Comparison of ENCODE assay signal across 9 cellular contexts in genomic region chr20:11691766-11692165, GRCh38.
"Had no signal": no experiment of that assay in that cellular context is flagged by ENCODE, and none has a peak within 500 bp of the region (broad histone marks: within the 10 kb centered on the region; RNA-seq: fewer than 3 reads in every experiment).

No MANE protein-coding gene starts in this region.

- H3K9me3 Mint-ChIP-seq: GM23338, H9 had no signal

- H3K36me3 Mint-ChIP-seq: IgD-negative memory B cell had no signal

- H3K27me3 Mint-ChIP-seq: IgD-negative memory B cell had no signal

- H3K4me3 Mint-ChIP-seq: GM23338, H9, IgD-negative memory B cell had no signal

- H2AFZ ChIP-seq: GM23338 had no signal

- H3K4me3 ChIP-seq: GM23338 had no signal

- H3K27ac Mint-ChIP-seq: GM23338, H9, IgD-negative memory B cell had no signal

- DNase-seq: H9, HCEC 1CT, KBM-7 had no signal

- H3K4me1 Mint-ChIP-seq: IgD-negative memory B cell had no signal

- H3K27ac ChIP-seq: HL-60 had no signal

- ATAC-seq: GM23338, HepG2 had no signal

- FAIRE-seq: H1, H54, HepG2 had no signal

- H3K4me2 ChIP-seq: GM23338 had no signal
